Comparison of ENCODE assay signal across 31 cellular contexts in the genomic region with DNA sequence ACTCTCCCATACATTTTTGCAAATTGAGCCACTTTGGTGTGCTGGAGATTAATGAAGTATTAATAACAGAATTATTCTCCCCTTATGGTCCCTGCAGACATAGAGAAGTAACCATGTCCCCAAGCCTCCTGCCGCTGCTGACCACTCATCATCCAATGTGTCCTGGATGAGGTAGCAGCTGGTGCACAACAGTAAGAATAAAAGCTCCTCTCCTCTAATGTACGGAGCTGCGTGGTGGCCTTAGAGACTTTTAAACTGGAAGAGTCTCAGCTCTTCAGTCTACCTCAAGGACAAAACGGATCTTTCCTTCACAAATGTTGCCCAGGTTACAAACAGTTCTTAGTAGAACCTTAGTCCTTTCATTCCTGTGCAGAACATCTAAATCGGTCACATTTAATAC. TPM values are rescaled to one million over a fixed set of nuclear protein-coding genes. Genes with fewer than 3 reads are reported as not detected.
"Had no signal": no experiment of that assay in that cellular context is flagged by ENCODE, and none has a peak within 500 bp of the region (broad histone marks: within the 10 kb centered on the region; RNA-seq: fewer than 3 reads in every experiment).

No MANE protein-coding gene starts in this region.

- DNase-seq: hippocampal formation; kidney glomerular epithelial cell; left cardiac atrium; left lung; mesendoderm; naive B cell; natural killer cell; nephron progenitor cell; nucleus accumbens; pancreas; psoas muscle; right lobe of liver; stimulated activated CD4-positive, alpha-beta T cell treated with anti-CD3 and anti-CD28 coated beads, Interleukin-1b, Interleukin-23, amount 100 ng/mL, for 48 hours; stimulated activated CD4-positive, alpha-beta T cell treated with anti-CD3 and anti-CD28 coated beads, Interleukin-2, amount 100 ng/mL, for 48 hours; stimulated activated CD4-positive, alpha-beta T cell treated with anti-CD3 and anti-CD28 coated beads, Interleukin-4, amount 100 ng/mL, for 4 hours; stimulated activated CD8-positive, alpha-beta memory T cell treated with anti-CD3 and anti-CD28 coated beads, Interleukin-4, amount 100 ng/mL, for 48 hours; stimulated activated naive CD4-positive, alpha-beta T cell treated with Interleukin-2 at 50 U/mL for 16 hours; stimulated activated naive CD8-positive, alpha-beta T cell treated with anti-CD3 and anti-CD28 coated beads, Interleukin-15, amount 100 ng/mL, for 72 hours; substantia nigra; testis; thyroid gland; transverse colon; upper lobe of left lung had no signal

- H3K36me3 ChIP-seq: left lung, pancreas, right atrium auricular region, right lobe of liver, transverse colon, upper lobe of left lung, vagina had no signal

- H3K27me3 ChIP-seq: right atrium auricular region, right lobe of liver, testis, thyroid gland, upper lobe of left lung, vagina had no signal

- H3K4me1 Mint-ChIP-seq: mesothelial cell of epicardium; naive B cell; natural killer cell; stimulated activated memory B cell treated with anti-CD40 and anti-IgM and Interleukin-4, amounts not matched to agents 10 μg/mL and 1 μg/mL and 100 μg/mL, for 72 hours had no signal

- H3K9me3 Mint-ChIP-seq: mesothelial cell of epicardium; natural killer cell; stimulated activated memory B cell treated with anti-CD40 and anti-IgM and Interleukin-4, amounts not matched to agents 10 μg/mL and 1 μg/mL and 100 μg/mL, for 72 hours had no signal

- H3K36me3 Mint-ChIP-seq: mesothelial cell of epicardium; natural killer cell; stimulated activated memory B cell treated with anti-CD40 and anti-IgM and Interleukin-4, amounts not matched to agents 10 μg/mL and 1 μg/mL and 100 μg/mL, for 72 hours had no signal

- ATAC-seq: left cardiac atrium; left lung; natural killer cell; pancreas; psoas muscle; right lobe of liver; stimulated activated memory B cell treated with anti-CD40 and anti-IgM and Interleukin-4, amounts not matched to agents 10 μg/mL and 1 μg/mL and 100 μg/mL, for 72 hours; stimulated activated naive CD8-positive, alpha-beta T cell treated with anti-CD3 and anti-CD28 coated beads, Interleukin-15, amount 100 ng/mL, for 72 hours had no signal

- H3K4me3 ChIP-seq: left lung, lung, pancreas, psoas muscle, right atrium auricular region, right lobe of liver, smooth muscle cell, testis, thyroid gland, transverse colon, upper lobe of left lung, vagina had no signal

- H3K9me3 ChIP-seq: left lung, pancreas, psoas muscle, right atrium auricular region, right lobe of liver, testis, thyroid gland, transverse colon, upper lobe of left lung, vagina had no signal

- H3K27ac ChIP-seq: left lung, pancreas, psoas muscle, right atrium auricular region, right lobe of liver, testis, transverse colon, upper lobe of left lung, vagina had no signal

- H3K4me3 Mint-ChIP-seq: mesothelial cell of epicardium; naive B cell; natural killer cell; nephron progenitor cell; stimulated activated memory B cell treated with anti-CD40 and anti-IgM and Interleukin-4, amounts not matched to agents 10 μg/mL and 1 μg/mL and 100 μg/mL, for 72 hours; stimulated activated naive CD8-positive, alpha-beta T cell treated with anti-CD3 and anti-CD28 coated beads, Interleukin-15, amount 100 ng/mL, for 72 hours had no signal

- H3K4me1 ChIP-seq: left lung, pancreas, psoas muscle, right atrium auricular region, right lobe of liver, transverse colon, upper lobe of left lung, vagina had no signal

- H3K27ac Mint-ChIP-seq: mesothelial cell of epicardium; naive B cell; natural killer cell; nephron progenitor cell; stimulated activated memory B cell treated with anti-CD40 and anti-IgM and Interleukin-4, amounts not matched to agents 10 μg/mL and 1 μg/mL and 100 μg/mL, for 72 hours; stimulated activated naive CD8-positive, alpha-beta T cell treated with anti-CD3 and anti-CD28 coated beads, Interleukin-15, amount 100 ng/mL, for 72 hours had no signal

- H3K4me2 ChIP-seq: smooth muscle cell had no signal

RNA-seq across cellular contexts. Expression of a gene that starts 37.7 kb away (rescaled TPM):
- total RNA-seq: mesothelial cell of epicardium, natural killer cell, osteoblast, right lobe of liver, skeletal muscle tissue, smooth muscle cell had no signal
- polyA plus RNA-seq: smooth muscle cell had no signal
